In the genomic region with DNA sequence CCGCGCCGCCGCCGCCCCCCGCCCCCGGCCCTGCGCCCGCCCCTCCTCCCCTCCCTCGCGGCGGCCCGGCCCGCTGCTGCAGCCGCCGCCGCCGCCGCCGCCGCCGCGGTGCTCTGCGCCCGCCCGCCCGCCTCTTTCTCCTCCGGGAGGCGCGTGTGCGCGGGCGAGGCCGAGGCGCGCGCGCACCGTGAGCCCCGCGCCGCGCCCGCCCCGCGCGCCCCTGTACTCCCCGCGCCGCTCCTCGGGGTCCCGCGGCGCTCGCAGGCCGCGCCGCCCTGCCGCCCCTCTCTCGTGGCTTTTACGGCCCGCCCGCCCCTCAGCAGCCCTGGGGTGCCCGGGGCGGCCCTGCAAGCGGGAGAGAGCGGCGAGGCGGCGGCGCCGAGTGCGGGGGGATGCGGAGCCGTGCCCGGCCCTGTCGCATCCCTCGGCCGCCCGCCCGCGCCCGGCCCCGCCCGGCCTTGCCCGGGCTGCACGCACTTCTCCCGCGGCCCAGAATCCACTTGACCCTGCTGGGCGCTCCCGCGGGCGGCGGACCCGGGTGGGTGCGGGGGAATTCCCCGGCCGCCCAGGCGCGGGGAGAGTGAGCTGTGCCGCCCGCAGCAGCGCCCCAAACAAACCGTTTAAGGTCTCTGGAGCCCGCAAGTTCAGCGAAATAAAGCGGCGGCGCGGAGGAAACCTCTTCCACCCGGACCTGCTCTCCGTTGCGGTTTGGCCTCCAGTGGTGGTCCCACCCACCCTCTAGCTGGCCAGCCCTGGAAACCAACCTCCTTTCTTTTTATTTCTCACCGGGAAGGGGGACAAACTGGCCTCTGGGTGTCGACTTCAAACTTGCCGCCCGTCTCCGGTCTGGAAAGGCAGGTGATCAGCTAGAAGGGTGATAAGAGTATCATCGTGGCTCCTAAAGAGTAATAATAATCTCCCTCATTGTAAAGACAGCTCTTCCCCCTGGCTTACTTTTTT, we compare ENCODE assay signal across 8 cellular contexts. TPM values are rescaled to one million over a fixed set of nuclear protein-coding genes. Genes with fewer than 3 reads are reported as not detected.
DNase-seq lines count a peak whose midpoint lies in the region; ATAC-seq and TF ChIP-seq lines count a peak whose summit lies in the region.

No MANE protein-coding gene starts in this region.

- DNase-seq in CD1c-positive myeloid dendritic cell (ENCODE audit: extremely low spot score) (peak; percentile 30), HT1080 (ENCODE audit: low read depth) (peak; percentile 34), heart right ventricle (peak in 1 of 2 donors; percentile 25), putamen (ENCODE audit: low spot score) (peak; percentile 42), NCI-H187 treated with DMSO at 0.1 percent for 48 hours (lab: John Stamatoyannopoulos, UW) (no peak)
- DNase-seq in activated T-helper 2 cell treated with anti-CD3 and anti-CD28 coated beads, Interferon-gamma antibody, Interleukin-2, Interleukin-4, amounts not matched to agents 10 μg/mL and 5 μg/mL and 100 μg/mL, durations not matched to agents 14 hours and 24 hours and 36 hours (ENCODE audit: low spot score), result no peak
- DNase-seq in central memory CD4-positive, alpha-beta T cell, result no peak

- intact Hi-C loops in activated T-helper 2 cell treated with anti-CD3 and anti-CD28 coated beads, Interferon-gamma antibody, Interleukin-2, Interleukin-4, amounts not matched to agents 10 μg/mL and 5 μg/mL and 100 μg/mL, durations not matched to agents 14 hours and 24 hours and 36 hours (cut with micrococcal nuclease), result no loop called here
- intact Hi-C loops in heart right ventricle (cut with DNase I), result no loop called here

- H3K4me3 ChIP-seq in heart right ventricle, result peak overlapping the region; percentile 22 to 85 (median 63)

- ATAC-seq in heart right ventricle, result peak; percentile 31 to 82 (median 57)
- no peak for ATAC-seq in HG03139 (IDR thresholded peaks at IDR 0.05; ENCODE audit: unreplicated experiment)

- H3K36me3 ChIP-seq in heart right ventricle, result no peaks in the 10 kb centered on the region

- H3K27me3 ChIP-seq in heart right ventricle, result peaks cover 0 to 29% (median 4%) of the 10 kb centered on the region in 7 donors

- H3K27me3 Mint-ChIP-seq in activated T-helper 2 cell treated with anti-CD3 and anti-CD28 coated beads, Interferon-gamma antibody, Interleukin-2, Interleukin-4, amounts not matched to agents 10 μg/mL and 5 μg/mL and 100 μg/mL, durations not matched to agents 14 hours and 24 hours and 36 hours (ENCODE audit: low read depth), result peaks cover 41% of the 10 kb centered on the region

- TF ChIP-seq CTCF in heart right ventricle (IDR thresholded peaks at IDR 0.05), result no peak

- H3K9me3 ChIP-seq in heart right ventricle, result no peaks in the 10 kb centered on the region

- WGBS in heart right ventricle, 2 donors, result 1% methylated on average over 68 to 107 of the region's 119 CpGs

- peaks cover 0 to 18% (median 7%) of the 10 kb centered on the region in 9 donors for H3K4me1 ChIP-seq in heart right ventricle

- peaks cover 5% of the 10 kb centered on the region for H3K4me1 Mint-ChIP-seq in activated T-helper 2 cell treated with anti-CD3 and anti-CD28 coated beads, Interferon-gamma antibody, Interleukin-2, Interleukin-4, amounts not matched to agents 10 μg/mL and 5 μg/mL and 100 μg/mL, durations not matched to agents 14 hours and 24 hours and 36 hours (ENCODE audit: low read depth)

- no peaks in the 10 kb centered on the region for H3K9me3 Mint-ChIP-seq in activated T-helper 2 cell treated with anti-CD3 and anti-CD28 coated beads, Interferon-gamma antibody, Interleukin-2, Interleukin-4, amounts not matched to agents 10 μg/mL and 5 μg/mL and 100 μg/mL, durations not matched to agents 14 hours and 24 hours and 36 hours

- no peak overlapping the region for H3K27ac Mint-ChIP-seq in activated T-helper 2 cell treated with anti-CD3 and anti-CD28 coated beads, Interferon-gamma antibody, Interleukin-2, Interleukin-4, amounts not matched to agents 10 μg/mL and 5 μg/mL and 100 μg/mL, durations not matched to agents 14 hours and 24 hours and 36 hours

- H3K36me3 Mint-ChIP-seq in activated T-helper 2 cell treated with anti-CD3 and anti-CD28 coated beads, Interferon-gamma antibody, Interleukin-2, Interleukin-4, amounts not matched to agents 10 μg/mL and 5 μg/mL and 100 μg/mL, durations not matched to agents 14 hours and 24 hours and 36 hours (ENCODE audit: low read depth), result no peaks in the 10 kb centered on the region

- H3K27ac ChIP-seq in heart right ventricle, result peak overlapping the region in 5 of 10 donors; percentile 36 to 78 (median 61)

- H3K4me3 Mint-ChIP-seq in activated T-helper 2 cell treated with anti-CD3 and anti-CD28 coated beads, Interferon-gamma antibody, Interleukin-2, Interleukin-4, amounts not matched to agents 10 μg/mL and 5 μg/mL and 100 μg/mL, durations not matched to agents 14 hours and 24 hours and 36 hours (ENCODE audit: low read depth), result peak overlapping the region; percentile 77

RNA-seq across cellular contexts. Expression of gene AFF3, which starts 37.4 kb away (rescaled TPM):
- 6.8 and 9.3 TPM in 2 replicates for total RNA-seq in HT1080 (2014; rRNA removed; shearing (Covaris generic))
- polyA plus RNA-seq in HT1080 (2015; cell fraction: cytosol; rRNA removed), result 10.0 and 11.5 TPM in 2 replicates
- polyA plus RNA-seq in HT1080 (2015; cell fraction: nucleus; rRNA removed), result 14.2 and 19.5 TPM in 2 replicates
- total RNA-seq in activated T-helper 2 cell treated with anti-CD3 and anti-CD28 coated beads, Interferon-gamma antibody, Interleukin-2, Interleukin-4, amounts not matched to agents 10 μg/mL and 5 μg/mL and 100 μg/mL, durations not matched to agents 14 hours and 24 hours and 36 hours, result 1.4 and 1.7 TPM in 2 replicates
- total RNA-seq in heart right ventricle, result 10 to 100 TPM in 2 of 10 donors, 1 to 10 TPM in 8; 4.0 to 16.9 (median 7.3) TPM
- 1 to 10 TPM in 1 of 2 donors, under 1 TPM in 1; 0.39 to 1.6 TPM for polyA plus RNA-seq in heart right ventricle

Comparison
In these comparisons a context has a peak if more than half of its experiments do, and no peak if none do; other contexts are left out.
1. DNase-seq: peak in CD1c-positive myeloid dendritic cell (single experiment), HT1080 (single experiment) and putamen (single experiment); none in activated T-helper 2 cell treated with anti-CD3 and anti-CD28 coated beads, Interferon-gamma antibody, Interleukin-2, Interleukin-4, amounts not matched to agents 10 μg/mL and 5 μg/mL and 100 μg/mL, durations not matched to agents 14 hours and 24 hours and 36 hours (single experiment), central memory CD4-positive, alpha-beta T cell (single experiment) and NCI-H187 treated with DMSO at 0.1 percent for 48 hours (single experiment).